Comparison of ENCODE assay signal across 22 cellular contexts in genomic region chr9:119177141-119177540, GRCh38.
A peak's percentile ranks its signal among the peaks of the same experiment; 100 is the strongest.
DNase-seq lines count a peak whose midpoint lies in the region; ATAC-seq and TF ChIP-seq lines count a peak whose summit lies in the region.
"Had no signal": no experiment of that assay in that cellular context is flagged by ENCODE, and none has a peak within 500 bp of the region (broad histone marks: within the 10 kb centered on the region; RNA-seq: fewer than 3 reads in every experiment).

No MANE protein-coding gene starts in this region.

- H3K4me1 ChIP-seq in A673 (ENCODE audit: insufficient read depth, low read length, poor library complexity, severe bottlenecking) = no peaks in the 10 kb centered on the region
- peaks cover 29% of the 10 kb centered on the region for H3K4me1 ChIP-seq in neural progenitor cell
- H3K4me1 ChIP-seq: A549 had no signal

- no TSS peak for BruUV-seq in A673 (replicated peaks; lab: Mats Ljungman, UMichigan)

- H3K4me3 Mint-ChIP-seq in brain (no peak overlapping the region), neural progenitor cell (no peak overlapping the region)
- H3K4me3 Mint-ChIP-seq: B cell; CD8-positive, alpha-beta T cell; HFFc6; IgD-negative memory B cell had no signal

- H2AFZ ChIP-seq in neural progenitor cell (replicated peaks) = no peak overlapping the region

- no peak overlapping the region for H3K4me2 ChIP-seq in neural progenitor cell
- H3K4me2 ChIP-seq: A549 had no signal

- H3K9me3 Mint-ChIP-seq in brain = peaks cover 0 to 5% (median under 1%) of the 10 kb centered on the region in 5 experiments
- H3K9me3 Mint-ChIP-seq in neural progenitor cell = peaks cover 2% of the 10 kb centered on the region

- H3F3A ChIP-seq in neural progenitor cell (ENCODE audit: low read depth) = no peaks in the 10 kb centered on the region

- peak; percentile 3 for DNase-seq in A673 (ENCODE audit: low spot score)
- DNase-seq in head of caudate nucleus = peak in 27 of 42 donors; percentile 14 to 81 (median 37)
- DNase-seq in neural progenitor cell (ENCODE audit: low spot score) = no peak
- no peak for DNase-seq in NCI-H1694 (lab: John Stamatoyannopoulos, UW)
- DNase-seq in NCI-H82 (lab: John Stamatoyannopoulos, UW) = no peak
- DNase-seq in activated effector memory CD4-positive, alpha-beta T cell treated with anti-CD3 and anti-CD28 coated beads, Interleukin-2, amount 50 U/mL, for 16 hours = no peak
- DNase-seq: Calu3; CD8-positive, alpha-beta T cell; DMS79 treated with DMSO at 0.1 percent for 48 hours; GF-D8; GOT3; H7; HFFc6 had no signal

- CTCF ChIA-PET in A673 (lab: Charles Lee) = no interaction called here

- H3K27me3 Mint-ChIP-seq in brain (no peaks in the 10 kb centered on the region), neural progenitor cell (ENCODE audit: insufficient read depth, low read depth) (peaks cover 3% of the 10 kb centered on the region)
- H3K27me3 Mint-ChIP-seq: B cell, IgD-negative memory B cell had no signal

- TF ChIP-seq POLR2A in GM18505 (IDR thresholded peaks at IDR 0.05; ENCODE audit: borderline replicate concordance, extremely low read depth, insufficient read depth, insufficient read length) = no peak

- POLR2A ChIA-PET in A673 (lab: Charles Lee; ENCODE audit: low non-redundant PET) = no interaction called here

- H3K36me3 ChIP-seq in A673 (ENCODE audit: insufficient read depth, low read length, poor library complexity, severe bottlenecking) = no peaks in the 10 kb centered on the region
- H3K36me3 ChIP-seq in neural progenitor cell = no peaks in the 10 kb centered on the region
- H3K36me3 ChIP-seq: BLaER1 treated with 17β-estradiol and CSF1 and Interleukin-3, amounts not matched to agents 10 nM and 100 nM had no signal

- H3K36me3 Mint-ChIP-seq in brain (peaks cover 12% of the 10 kb centered on the region), neural progenitor cell (no peaks in the 10 kb centered on the region)
- H3K36me3 Mint-ChIP-seq: CD8-positive, alpha-beta T cell; IgD-negative memory B cell had no signal

- H3K27me3 ChIP-seq in A673 (replicated peaks; ENCODE audit: insufficient read depth, low read depth, low read length, poor library complexity) = no peaks in the 10 kb centered on the region
- H3K27me3 ChIP-seq in neural progenitor cell = no peaks in the 10 kb centered on the region

- H3K27ac ChIP-seq in A673 (ENCODE audit: low read depth, low read length, poor library complexity, severe bottlenecking) (no peak overlapping the region), neural progenitor cell (no peak overlapping the region)
- H3K27ac ChIP-seq: 22Rv1; A549; BLaER1 treated with 17β-estradiol and CSF1 and Interleukin-3, amounts not matched to agents 10 nM and 100 nM had no signal

- H3K4me1 Mint-ChIP-seq in brain = peaks cover 65% of the 10 kb centered on the region
- peaks cover 29% of the 10 kb centered on the region for H3K4me1 Mint-ChIP-seq in neural progenitor cell
- H3K4me1 Mint-ChIP-seq: B cell, IgD-negative memory B cell had no signal

- H3K9ac ChIP-seq in neural progenitor cell = no peak overlapping the region
- H3K9ac ChIP-seq: BLaER1 treated with 17β-estradiol and CSF1 and Interleukin-3, amounts not matched to agents 10 nM and 100 nM had no signal

- intact Hi-C loops in A673 (cut with micrococcal nuclease; ENCODE audit: unreplicated experiment) (no loop called here), head of caudate nucleus (cut with DNase I) (no loop called here)

- H3K9me3 ChIP-seq in A673 (ENCODE audit: low read depth, low read length, poor library complexity, severe bottlenecking) = no peaks in the 10 kb centered on the region
- H3K9me3 ChIP-seq in neural progenitor cell (ENCODE audit: low read depth) = no peaks in the 10 kb centered on the region
- H3K9me3 ChIP-seq: A549; BLaER1 treated with 17β-estradiol and CSF1 and Interleukin-3, amounts not matched to agents 10 nM and 100 nM had no signal

- H3K4me3 ChIP-seq in A673 (ENCODE audit: low read depth, low read length, poor library complexity, severe bottlenecking) = no peak overlapping the region
- H3K4me3 ChIP-seq in neural progenitor cell = no peak overlapping the region
- H3K4me3 ChIP-seq: A549; BLaER1 treated with 17β-estradiol and CSF1 and Interleukin-3, amounts not matched to agents 10 nM and 100 nM had no signal

- H3K27ac Mint-ChIP-seq in brain (peak overlapping the region in 3 of 5 experiments; percentile 31 to 75 (median 34)), neural progenitor cell (peak overlapping the region; percentile 62)
- H3K27ac Mint-ChIP-seq: B cell; CD8-positive, alpha-beta T cell; HFFc6 had no signal

- H3K79me2 ChIP-seq in neural progenitor cell (ENCODE audit: low read depth) = no peaks in the 10 kb centered on the region

- H4K20me1 ChIP-seq in neural progenitor cell (ENCODE audit: low read depth) = no peaks in the 10 kb centered on the region
- H4K20me1 ChIP-seq: BLaER1 treated with 17β-estradiol and CSF1 and Interleukin-3, amounts not matched to agents 10 nM and 100 nM had no signal

- TF ChIP-seq CTCF in A673 (conservative IDR thresholded peaks at IDR 0.05; ENCODE audit: low read depth, low read length) = no peak
- TF ChIP-seq CTCF in brain (conservative IDR thresholded peaks at IDR 0.05) = no peak
- TF ChIP-seq CTCF in neural progenitor cell (IDR thresholded peaks at IDR 0.05) = no peak

- no peak for ATAC-seq in GM18505 (IDR thresholded peaks at IDR 0.05; ENCODE audit: unreplicated experiment)
- ATAC-seq: A549; CD8-positive, alpha-beta T cell; HCT116; HepG2 had no signal

Comparison
In these comparisons a context has a peak if more than half of its experiments do, and no peak if none do; other contexts are left out.
1. DNase-seq: peak in A673 (single experiment) and head of caudate nucleus (27 of 42); none in neural progenitor cell (single experiment), NCI-H1694 (single experiment), NCI-H82 (single experiment) and activated effector memory CD4-positive, alpha-beta T cell treated with anti-CD3 and anti-CD28 coated beads, Interleukin-2, amount 50 U/mL, for 16 hours (single experiment).